1 cellular context compared by ENCODE assay signal in genomic region chr17:38559025-38559879, GRCh38.
TF ChIP-seq lines count a peak whose summit lies in the region.

No MANE protein-coding gene starts in this region.

TF ChIP-seq in HepG2, 621 proteins besides CTCF, POLR2A, EP300 and RAD21 (continued from another document and continues in another):
- no peak for TF ChIP-seq THAP9 (CRISPR knock-in tag; IDR thresholded peaks at IDR 0.05; ENCODE audit: borderline replicate concordance)
- no peak for TF ChIP-seq ZNF496 (CRISPR knock-in tag; IDR thresholded peaks at IDR 0.05; ENCODE audit: insufficient replicate concordance)
- no peak for TF ChIP-seq ZNF510 (CRISPR knock-in tag; IDR thresholded peaks at IDR 0.05; ENCODE audit: low read depth)
- no peak for TF ChIP-seq HOXA7 (CRISPR knock-in tag; IDR thresholded peaks at IDR 0.05)
- no peak; the same call in 1 of the 2 replicates for TF ChIP-seq DPF2 (CRISPR knock-in tag; IDR thresholded peaks at IDR 0.05; ENCODE audit: borderline replicate concordance, low read depth)
- peak; percentile 88; the same call in 1 of the 2 replicates for TF ChIP-seq ZBTB7B (CRISPR knock-in tag; IDR thresholded peaks at IDR 0.05)
- TF ChIP-seq MED8 (CRISPR knock-in tag; IDR thresholded peaks at IDR 0.05; ENCODE audit: insufficient replicate concordance) = no peak
- TF ChIP-seq HES4 (CRISPR knock-in tag; IDR thresholded peaks at IDR 0.05; ENCODE audit: borderline replicate concordance) = no peak
- TF ChIP-seq SNAI1 (CRISPR knock-in tag; IDR thresholded peaks at IDR 0.05; ENCODE audit: borderline replicate concordance) = no peak
- no peak for TF ChIP-seq NPAS2 (CRISPR knock-in tag; IDR thresholded peaks at IDR 0.05; ENCODE audit: borderline replicate concordance)
- no peak for TF ChIP-seq NCOA5 (CRISPR knock-in tag; IDR thresholded peaks at IDR 0.05)
- TF ChIP-seq HNRNPL (IDR thresholded peaks at IDR 0.05; ENCODE audit: low read depth, low read length) = no peak
- no peak for TF ChIP-seq RBAK (CRISPR knock-in tag; IDR thresholded peaks at IDR 0.05)
- TF ChIP-seq TBX2 (CRISPR knock-in tag; IDR thresholded peaks at IDR 0.05; ENCODE audit: borderline replicate concordance) = no peak
- TF ChIP-seq ZNF652 (CRISPR knock-in tag; IDR thresholded peaks at IDR 0.05; ENCODE audit: borderline replicate concordance, low read depth) = no peak
- no peak; the same call in none of the 2 replicates for TF ChIP-seq ZBTB4 (CRISPR knock-in tag; IDR thresholded peaks at IDR 0.05; ENCODE audit: borderline replicate concordance)
- 0 out of 2 replicates have a peak, but pooled peaks have one; percentile 55 for TF ChIP-seq ZNF343 (CRISPR knock-in tag; IDR thresholded peaks at IDR 0.05)
- TF ChIP-seq ATF1 (CRISPR knock-in tag; IDR thresholded peaks at IDR 0.05) = no peak
- TF ChIP-seq SRF (IDR thresholded peaks at IDR 0.05; ENCODE audit: low read depth, low read length) = no peak
- no peak for TF ChIP-seq ZNF24 (IDR thresholded peaks at IDR 0.05)
- no peak for TF ChIP-seq ZMYM2 (CRISPR knock-in tag; IDR thresholded peaks at IDR 0.05)
- no peak for TF ChIP-seq ZNF724P (CRISPR knock-in tag; IDR thresholded peaks at IDR 0.05; ENCODE audit: borderline replicate concordance)
- TF ChIP-seq ZNF451 (CRISPR knock-in tag; IDR thresholded peaks at IDR 0.05) = no peak
- no peak; the same call in none of the 2 replicates for TF ChIP-seq FOXC1 (CRISPR knock-in tag; IDR thresholded peaks at IDR 0.05; ENCODE audit: borderline replicate concordance)
- no peak for TF ChIP-seq MAZ (IDR thresholded peaks at IDR 0.05; ENCODE audit: borderline replicate concordance, low read depth, low read length)
- TF ChIP-seq MAZ (CRISPR knock-in tag; IDR thresholded peaks at IDR 0.05; ENCODE audit: low read depth) = no peak; the same call in 1 of the 2 replicates
- TF ChIP-seq CENPX (CRISPR knock-in tag; IDR thresholded peaks at IDR 0.05) = no peak
- TF ChIP-seq ZNF564 (CRISPR knock-in tag; IDR thresholded peaks at IDR 0.05) = 0 out of 2 replicates have a peak, but pooled peaks have one; percentile 34
- TF ChIP-seq, protein P1, sequence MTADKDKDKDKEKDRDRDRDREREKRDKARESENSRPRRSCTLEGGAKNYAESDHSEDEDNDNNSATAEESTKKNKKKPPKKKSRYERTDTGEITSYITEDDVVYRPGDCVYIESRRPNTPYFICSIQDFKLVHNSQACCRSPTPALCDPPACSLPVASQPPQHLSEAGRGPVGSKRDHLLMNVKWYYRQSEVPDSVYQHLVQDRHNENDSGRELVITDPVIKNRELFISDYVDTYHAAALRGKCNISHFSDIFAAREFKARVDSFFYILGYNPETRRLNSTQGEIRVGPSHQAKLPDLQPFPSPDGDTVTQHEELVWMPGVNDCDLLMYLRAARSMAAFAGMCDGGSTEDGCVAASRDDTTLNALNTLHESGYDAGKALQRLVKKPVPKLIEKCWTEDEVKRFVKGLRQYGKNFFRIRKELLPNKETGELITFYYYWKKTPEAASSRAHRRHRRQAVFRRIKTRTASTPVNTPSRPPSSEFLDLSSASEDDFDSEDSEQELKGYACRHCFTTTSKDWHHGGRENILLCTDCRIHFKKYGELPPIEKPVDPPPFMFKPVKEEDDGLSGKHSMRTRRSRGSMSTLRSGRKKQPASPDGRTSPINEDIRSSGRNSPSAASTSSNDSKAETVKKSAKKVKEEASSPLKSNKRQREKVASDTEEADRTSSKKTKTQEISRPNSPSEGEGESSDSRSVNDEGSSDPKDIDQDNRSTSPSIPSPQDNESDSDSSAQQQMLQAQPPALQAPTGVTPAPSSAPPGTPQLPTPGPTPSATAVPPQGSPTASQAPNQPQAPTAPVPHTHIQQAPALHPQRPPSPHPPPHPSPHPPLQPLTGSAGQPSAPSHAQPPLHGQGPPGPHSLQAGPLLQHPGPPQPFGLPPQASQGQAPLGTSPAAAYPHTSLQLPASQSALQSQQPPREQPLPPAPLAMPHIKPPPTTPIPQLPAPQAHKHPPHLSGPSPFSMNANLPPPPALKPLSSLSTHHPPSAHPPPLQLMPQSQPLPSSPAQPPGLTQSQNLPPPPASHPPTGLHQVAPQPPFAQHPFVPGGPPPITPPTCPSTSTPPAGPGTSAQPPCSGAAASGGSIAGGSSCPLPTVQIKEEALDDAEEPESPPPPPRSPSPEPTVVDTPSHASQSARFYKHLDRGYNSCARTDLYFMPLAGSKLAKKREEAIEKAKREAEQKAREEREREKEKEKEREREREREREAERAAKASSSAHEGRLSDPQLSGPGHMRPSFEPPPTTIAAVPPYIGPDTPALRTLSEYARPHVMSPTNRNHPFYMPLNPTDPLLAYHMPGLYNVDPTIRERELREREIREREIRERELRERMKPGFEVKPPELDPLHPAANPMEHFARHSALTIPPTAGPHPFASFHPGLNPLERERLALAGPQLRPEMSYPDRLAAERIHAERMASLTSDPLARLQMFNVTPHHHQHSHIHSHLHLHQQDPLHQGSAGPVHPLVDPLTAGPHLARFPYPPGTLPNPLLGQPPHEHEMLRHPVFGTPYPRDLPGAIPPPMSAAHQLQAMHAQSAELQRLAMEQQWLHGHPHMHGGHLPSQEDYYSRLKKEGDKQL (CRISPR knock-in tag; IDR thresholded peaks at IDR 0.05; ENCODE audit: low read depth) = no peak
- peak; percentile 90 for TF ChIP-seq HNRNPLL (IDR thresholded peaks at IDR 0.05; ENCODE audit: low read depth, low read length, poor library complexity, severe bottlenecking)
- TF ChIP-seq RORA (CRISPR knock-in tag; IDR thresholded peaks at IDR 0.05) = no peak
- no peak for TF ChIP-seq ZNF335 (CRISPR knock-in tag; IDR thresholded peaks at IDR 0.05)
- TF ChIP-seq, protein P2, sequence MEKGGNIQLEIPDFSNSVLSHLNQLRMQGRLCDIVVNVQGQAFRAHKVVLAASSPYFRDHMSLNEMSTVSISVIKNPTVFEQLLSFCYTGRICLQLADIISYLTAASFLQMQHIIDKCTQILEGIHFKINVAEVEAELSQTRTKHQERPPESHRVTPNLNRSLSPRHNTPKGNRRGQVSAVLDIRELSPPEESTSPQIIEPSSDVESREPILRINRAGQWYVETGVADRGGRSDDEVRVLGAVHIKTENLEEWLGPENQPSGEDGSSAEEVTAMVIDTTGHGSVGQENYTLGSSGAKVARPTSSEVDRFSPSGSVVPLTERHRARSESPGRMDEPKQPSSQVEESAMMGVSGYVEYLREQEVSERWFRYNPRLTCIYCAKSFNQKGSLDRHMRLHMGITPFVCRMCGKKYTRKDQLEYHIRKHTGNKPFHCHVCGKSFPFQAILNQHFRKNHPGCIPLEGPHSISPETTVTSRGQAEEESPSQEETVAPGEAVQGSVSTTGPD (CRISPR knock-in tag; IDR thresholded peaks at IDR 0.05) = no peak
- TF ChIP-seq IRF2 (CRISPR knock-in tag; IDR thresholded peaks at IDR 0.05) = no peak
- TF ChIP-seq, protein P3, sequence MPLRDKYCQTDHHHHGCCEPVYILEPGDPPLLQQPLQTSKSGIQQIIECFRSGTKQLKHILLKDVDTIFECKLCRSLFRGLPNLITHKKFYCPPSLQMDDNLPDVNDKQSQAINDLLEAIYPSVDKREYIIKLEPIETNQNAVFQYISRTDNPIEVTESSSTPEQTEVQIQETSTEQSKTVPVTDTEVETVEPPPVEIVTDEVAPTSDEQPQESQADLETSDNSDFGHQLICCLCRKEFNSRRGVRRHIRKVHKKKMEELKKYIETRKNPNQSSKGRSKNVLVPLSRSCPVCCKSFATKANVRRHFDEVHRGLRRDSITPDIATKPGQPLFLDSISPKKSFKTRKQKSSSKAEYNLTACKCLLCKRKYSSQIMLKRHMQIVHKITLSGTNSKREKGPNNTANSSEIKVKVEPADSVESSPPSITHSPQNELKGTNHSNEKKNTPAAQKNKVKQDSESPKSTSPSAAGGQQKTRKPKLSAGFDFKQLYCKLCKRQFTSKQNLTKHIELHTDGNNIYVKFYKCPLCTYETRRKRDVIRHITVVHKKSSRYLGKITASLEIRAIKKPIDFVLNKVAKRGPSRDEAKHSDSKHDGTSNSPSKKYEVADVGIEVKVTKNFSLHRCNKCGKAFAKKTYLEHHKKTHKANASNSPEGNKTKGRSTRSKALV (CRISPR knock-in tag; IDR thresholded peaks at IDR 0.05) = peak; percentile 83; the same call in 1 of the 2 replicates
- no peak for TF ChIP-seq GRHL1 (CRISPR knock-in tag; conservative IDR thresholded peaks at IDR 0.05)
- TF ChIP-seq SIX4 (CRISPR knock-in tag; IDR thresholded peaks at IDR 0.05) = no peak
- TF ChIP-seq MATR3 (CRISPR knock-in tag; IDR thresholded peaks at IDR 0.05) = no peak
- TF ChIP-seq HCFC1 (IDR thresholded peaks at IDR 0.05; ENCODE audit: low read depth, low read length) = no peak
- TF ChIP-seq JUND (CRISPR knock-in tag; IDR thresholded peaks at IDR 0.05) = no peak
- no peak for TF ChIP-seq ZNF691 (CRISPR knock-in tag; IDR thresholded peaks at IDR 0.05; ENCODE audit: borderline replicate concordance, low read depth)
- no peak for TF ChIP-seq ATF3 (CRISPR knock-in tag; IDR thresholded peaks at IDR 0.05)
- TF ChIP-seq ZNF3 (CRISPR knock-in tag; IDR thresholded peaks at IDR 0.05) = no peak
- TF ChIP-seq ZMAT3 (CRISPR knock-in tag; conservative IDR thresholded peaks at IDR 0.05) = no peak
